Comparison of ENCODE assay signal across 20 cellular contexts in genomic region chr2:18479901-18480369, GRCh38.
DNase-seq lines count a peak whose midpoint lies in the region; ATAC-seq and TF ChIP-seq lines count a peak whose summit lies in the region.
"Had no signal": no experiment of that assay in that cellular context is flagged by ENCODE, and none has a peak within 500 bp of the region (broad histone marks: within the 10 kb centered on the region; RNA-seq: fewer than 3 reads in every experiment).

No MANE protein-coding gene starts in this region.

- H3K4me3 ChIP-seq in lung (no peak overlapping the region), Caco-2 (ENCODE audit: low read depth, low read length) (no peak overlapping the region)
- H3K4me3 ChIP-seq: coronary artery, SJSA1, transverse colon had no signal

- peaks cover 10% of the 10 kb centered on the region for H3K27me3 Mint-ChIP-seq in activated CD8-positive, alpha-beta memory T cell treated with anti-CD3 and anti-CD28 coated beads, Interleukin-2, amount 10 ng/mL, durations not matched to agents 7 days and 5 days
- H3K27me3 Mint-ChIP-seq in Caco-2 (ENCODE audit: insufficient read depth, unreplicated experiment): peaks cover 3% of the 10 kb centered on the region

- H3K27ac ChIP-seq in lung (ENCODE audit: low read depth in 1 of 2, low read length in 1 of 2): no peak overlapping the region
- H3K27ac ChIP-seq: neutrophil, SJSA1, transverse colon had no signal

- no peaks in the 10 kb centered on the region for H3K36me3 Mint-ChIP-seq in activated CD8-positive, alpha-beta memory T cell treated with anti-CD3 and anti-CD28 coated beads, Interleukin-2, amount 10 ng/mL, durations not matched to agents 7 days and 5 days
- H3K36me3 Mint-ChIP-seq in Caco-2 (ENCODE audit: insufficient read depth, unreplicated experiment): no peaks in the 10 kb centered on the region
- H3K36me3 Mint-ChIP-seq: activated naive CD8-positive, alpha-beta T cell; stimulated activated naive B cell treated with anti-CD40 and anti-IgM and Interleukin-4, amounts not matched to agents 10 μg/mL and 1 μg/mL and 100 μg/mL, for 72 hours had no signal

- H3K36me3 ChIP-seq in lung (ENCODE audit: control insufficient read depth in 2 of 2, insufficient read depth in 2 of 2, low read length in 2 of 2) (no peaks in the 10 kb centered on the region), Caco-2 (ENCODE audit: control insufficient read depth, insufficient read depth, low read length) (no peaks in the 10 kb centered on the region)
- H3K36me3 ChIP-seq: neutrophil, SJSA1, transverse colon had no signal

- no peaks in the 10 kb centered on the region for H3K9me3 Mint-ChIP-seq in activated CD8-positive, alpha-beta memory T cell treated with anti-CD3 and anti-CD28 coated beads, Interleukin-2, amount 10 ng/mL, durations not matched to agents 7 days and 5 days (ENCODE audit: low read depth)
- no peaks in the 10 kb centered on the region for H3K9me3 Mint-ChIP-seq in Caco-2 (ENCODE audit: unreplicated experiment)
- H3K9me3 Mint-ChIP-seq: stimulated activated naive B cell treated with anti-CD40 and anti-IgM and Interleukin-4, amounts not matched to agents 10 μg/mL and 1 μg/mL and 100 μg/mL, for 72 hours had no signal

- no peaks in the 10 kb centered on the region for H3K4me1 Mint-ChIP-seq in activated CD8-positive, alpha-beta memory T cell treated with anti-CD3 and anti-CD28 coated beads, Interleukin-2, amount 10 ng/mL, durations not matched to agents 7 days and 5 days
- no peaks in the 10 kb centered on the region for H3K4me1 Mint-ChIP-seq in Caco-2 (ENCODE audit: low read depth, unreplicated experiment)
- H3K4me1 Mint-ChIP-seq: stimulated activated naive B cell treated with anti-CD40 and anti-IgM and Interleukin-4, amounts not matched to agents 10 μg/mL and 1 μg/mL and 100 μg/mL, for 72 hours had no signal

- H3K27me3 ChIP-seq in lung (ENCODE audit: control insufficient read depth, insufficient read depth) (no peaks in the 10 kb centered on the region), Caco-2 (replicated peaks; ENCODE audit: control insufficient read depth, insufficient read depth, low read length) (no peaks in the 10 kb centered on the region)
- H3K27me3 ChIP-seq: neutrophil, SJSA1, transverse colon had no signal

- intact Hi-C loops in Right ventricle myocardium inferior (cut with DNase I): no loop called here
- intact Hi-C loops in cardiac septum (cut with DNase I): no loop called here
- intact Hi-C loops in Caco-2 (cut with micrococcal nuclease; ENCODE audit: unreplicated experiment): no loop called here

- H3K27ac Mint-ChIP-seq in activated CD8-positive, alpha-beta memory T cell treated with anti-CD3 and anti-CD28 coated beads, Interleukin-2, amount 10 ng/mL, durations not matched to agents 7 days and 5 days: no peak overlapping the region
- no peak overlapping the region for H3K27ac Mint-ChIP-seq in Caco-2 (ENCODE audit: unreplicated experiment)
- H3K27ac Mint-ChIP-seq: activated naive CD8-positive, alpha-beta T cell; stimulated activated naive B cell treated with anti-CD40 and anti-IgM and Interleukin-4, amounts not matched to agents 10 μg/mL and 1 μg/mL and 100 μg/mL, for 72 hours had no signal

- peak; percentile 69 for DNase-seq in Right ventricle myocardium inferior (ENCODE audit: missing footprints)
- no peak for DNase-seq in cardiac septum (ENCODE audit: low spot score)
- peak; percentile 93 for DNase-seq in fibroblast of peridontal ligament (ENCODE audit: extremely low read depth)
- DNase-seq in lung (ENCODE audit: low spot score): no peak
- no peak for DNase-seq in activated CD8-positive, alpha-beta memory T cell treated with anti-CD3 and anti-CD28 coated beads, Interleukin-2, amount 10 ng/mL, durations not matched to agents 7 days and 5 days
- no peak for DNase-seq in activated CD4-positive, CD25-positive, alpha-beta regulatory T cell (lab: John Stamatoyannopoulos, UW)
- DNase-seq in NCI-H524 (lab: John Stamatoyannopoulos, UW): no peak
- DNase-seq in Caco-2: no peak
- DNase-seq: 8988T; NCI-H1436; NCI-H2171; NCI-H748 treated with DMSO at 0.1 percent for 48 hours; stimulated activated naive B cell treated with anti-CD40 and anti-IgM and Interleukin-4, amounts not matched to agents 10 μg/mL and 1 μg/mL and 100 μg/mL, for 72 hours; T-helper 9 cell; transverse colon had no signal

- CTCF ChIA-PET in activated CD8-positive, alpha-beta memory T cell treated with anti-CD3 and anti-CD28 coated beads, Interleukin-2, amount 10 ng/mL, durations not matched to agents 7 days and 5 days (lab: Charles Lee): no interaction called here
- CTCF ChIA-PET in Caco-2 (lab: Charles Lee): no interaction called here

- TF ChIP-seq CTCF in lung (IDR thresholded peaks at IDR 0.05; ENCODE audit: control extremely low read depth, extremely low read depth) (no peak), Caco-2 (IDR thresholded peaks at IDR 0.05; ENCODE audit: insufficient read depth in 1 of 2, low read depth in 1 of 2, low read length in 1 of 2, severe bottlenecking in 1 of 2, unreplicated experiment in 1 of 2) (no peak)

- H3K9me3 ChIP-seq in lung (ENCODE audit: control insufficient read depth in 2 of 2, insufficient read depth in 1 of 2, low read length in 1 of 2) (no peaks in the 10 kb centered on the region), Caco-2 (no peaks in the 10 kb centered on the region)
- H3K9me3 ChIP-seq: neutrophil, SJSA1, transverse colon had no signal

- ATAC-seq in Right ventricle myocardium inferior (peak; percentile 87), lung (ENCODE audit: insufficient read depth, low FRiP score) (peak; percentile 15)
- ATAC-seq in activated CD8-positive, alpha-beta memory T cell treated with anti-CD3 and anti-CD28 coated beads, Interleukin-2, amount 10 ng/mL, durations not matched to agents 7 days and 5 days: no peak
- ATAC-seq: activated CD4-positive, CD25-positive, alpha-beta regulatory T cell treated with anti-CD3 and anti-CD28 coated beads, Interleukin-2, amount 50 U/mL, for 24 hours; stimulated activated naive B cell treated with anti-CD40 and anti-IgM and Interleukin-4, amounts not matched to agents 10 μg/mL and 1 μg/mL and 100 μg/mL, for 72 hours had no signal

- no TSS peak for BruUV-seq in Caco-2 (replicated peaks; lab: Mats Ljungman, UMichigan)

- no peak overlapping the region for H3K4me3 Mint-ChIP-seq in activated CD8-positive, alpha-beta memory T cell treated with anti-CD3 and anti-CD28 coated beads, Interleukin-2, amount 10 ng/mL, durations not matched to agents 7 days and 5 days
- H3K4me3 Mint-ChIP-seq in Caco-2 (ENCODE audit: unreplicated experiment): no peak overlapping the region
- H3K4me3 Mint-ChIP-seq: activated naive CD8-positive, alpha-beta T cell; stimulated activated naive B cell treated with anti-CD40 and anti-IgM and Interleukin-4, amounts not matched to agents 10 μg/mL and 1 μg/mL and 100 μg/mL, for 72 hours had no signal

- POLR2A ChIA-PET in Caco-2 (lab: Charles Lee): no interaction called here

- 67 to 79% methylated on average over 4 of the region's 4 CpGs for WGBS in lung, 2 donors

- peaks cover 0 to 2% of the 10 kb centered on the region in 2 donors for H3K4me1 ChIP-seq in lung (ENCODE audit: control insufficient read depth in 2 of 2, insufficient read depth in 2 of 2, low read length in 2 of 2)
- no peaks in the 10 kb centered on the region for H3K4me1 ChIP-seq in Caco-2
- H3K4me1 ChIP-seq: transverse colon had no signal

Comparison
In these comparisons a context has a peak if more than half of its experiments do, and no peak if none do; other contexts are left out.
1. DNase-seq: peak in Right ventricle myocardium inferior (single experiment) and fibroblast of peridontal ligament (single experiment); none in cardiac septum (single experiment), lung (single experiment), activated CD8-positive, alpha-beta memory T cell treated with anti-CD3 and anti-CD28 coated beads, Interleukin-2, amount 10 ng/mL, durations not matched to agents 7 days and 5 days (single experiment), activated CD4-positive, CD25-positive, alpha-beta regulatory T cell (0 of 4), NCI-H524 (0 of 2) and Caco-2 (0 of 2).